In the genomic region with DNA sequence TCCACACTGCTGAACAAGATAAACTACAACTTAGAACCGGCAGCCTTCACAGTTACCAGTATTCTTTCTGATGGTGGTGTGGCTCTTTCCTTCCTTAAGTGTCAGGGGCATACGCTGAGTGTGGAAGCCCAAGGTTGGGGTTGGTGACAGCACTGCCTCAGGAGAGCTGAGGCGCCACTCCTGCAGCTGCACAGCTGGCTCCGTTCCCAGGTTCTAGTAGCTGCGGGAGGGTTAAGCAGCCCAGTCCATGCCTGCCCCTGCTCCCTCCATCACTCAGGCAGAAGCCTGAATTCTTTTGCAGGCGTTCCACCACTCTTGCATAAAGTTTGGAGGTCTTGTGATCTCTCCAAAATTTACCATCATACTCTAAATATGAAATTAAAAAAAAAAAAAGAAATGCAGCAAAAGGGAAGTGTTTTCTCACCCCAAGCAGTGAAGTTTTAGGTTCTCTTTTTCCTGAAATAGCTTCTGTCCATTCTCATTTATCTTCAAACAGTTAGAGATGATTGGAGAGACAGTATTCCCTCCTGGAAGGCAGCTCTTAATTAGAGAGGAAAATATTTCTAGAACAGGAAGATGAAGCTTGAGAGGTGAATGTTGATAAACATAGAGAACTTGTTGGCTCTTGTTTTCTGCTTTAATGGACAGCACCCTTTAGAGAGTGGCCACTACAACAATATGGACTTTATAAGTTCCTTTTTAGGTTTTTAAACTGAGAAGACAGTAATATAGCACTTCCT, we compare ENCODE assay signal across 8 cellular contexts.
DNase-seq lines count a peak whose midpoint lies in the region; ATAC-seq and TF ChIP-seq lines count a peak whose summit lies in the region.

No MANE protein-coding gene starts in this region.

- no peaks in the 10 kb centered on the region for H3K36me3 ChIP-seq in ovary

- H3K9me3 ChIP-seq in ovary, result no peaks in the 10 kb centered on the region

- intact Hi-C loops in Right ventricle myocardium inferior (cut with DNase I), result loop anchor here (2.0 kb wide), 1 partner anchor 79 kb away; no protein-coding TSS in a partner anchor
- intact Hi-C loops in ovary (cut with DNase I), result no loop called here

- ATAC-seq in GM21786 (IDR thresholded peaks at IDR 0.05; ENCODE audit: unreplicated experiment) (peak; percentile 57), Right ventricle myocardium inferior (peak; percentile 97), HG03442 (IDR thresholded peaks at IDR 0.05; ENCODE audit: unreplicated experiment) (no peak), HG02678 (IDR thresholded peaks at IDR 0.05; ENCODE audit: unreplicated experiment) (no peak)

- H3K27me3 ChIP-seq in ovary, result no peaks in the 10 kb centered on the region

- WGBS in ovary, 3 donors, result 0 to 1% (median 1%) methylated on average over 6 of the region's 6 CpGs

- DNase-seq in A172 (ENCODE audit: low spot score) (peak; percentile 55), NCI-H2029 (lab: John Stamatoyannopoulos, UW) (peak; percentile 93), UCSD-AML1 (lab: John Stamatoyannopoulos, UW; ENCODE audit: unreplicated experiment) (peak; percentile 71), Right ventricle myocardium inferior (ENCODE audit: missing footprints) (peak; percentile 92), ovary (peak; percentile 62 to 83 (median 74))

- no peak for TF ChIP-seq CTCF in ovary (IDR thresholded peaks at IDR 0.05)

- H3K27ac ChIP-seq in ovary, result peak overlapping the region; percentile 17 to 73

- peaks cover 8% of the 10 kb centered on the region for H3K4me1 ChIP-seq in ovary (ENCODE audit: insufficient read depth)

- TF ChIP-seq POLR2A in ovary (IDR thresholded peaks at IDR 0.05), result no peak

- H3K4me3 ChIP-seq in ovary, result peak overlapping the region; percentile 35

- no peak for TF ChIP-seq EP300 in ovary (IDR thresholded peaks at IDR 0.05)

Comparison
In these comparisons a context has a peak if more than half of its experiments do, and no peak if none do; other contexts are left out.
1. ATAC-seq: peak in GM21786 (single experiment) and Right ventricle myocardium inferior (single experiment); none in HG03442 (single experiment) and HG02678 (single experiment).
2. Peak in every context shown above with its lines, with median percentiles within 50 percentile points of each other: DNase-seq.